Comparison of ENCODE assay signal across 22 cellular contexts in the genomic region with DNA sequence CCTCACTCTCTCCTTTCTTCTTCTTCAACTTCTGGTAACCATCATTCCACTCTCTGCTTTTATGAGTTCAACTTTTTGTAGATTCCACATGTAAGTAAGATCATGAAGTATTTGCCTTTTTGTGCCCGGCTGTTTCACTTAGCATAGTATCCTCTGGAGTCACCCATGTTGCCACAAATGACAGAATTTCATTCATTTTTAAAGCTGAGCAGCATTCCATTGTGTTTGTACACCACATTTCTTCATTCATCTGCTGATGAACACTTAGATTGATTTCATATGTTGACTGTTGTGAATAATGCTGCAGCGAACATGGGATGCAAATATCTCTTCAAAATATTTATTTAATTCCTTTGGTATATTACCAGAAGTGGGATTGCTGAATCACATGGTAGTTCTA.
"Had no signal": no experiment of that assay in that cellular context is flagged by ENCODE, and none has a peak within 500 bp of the region (broad histone marks: within the 10 kb centered on the region; RNA-seq: fewer than 3 reads in every experiment).

No MANE protein-coding gene starts in this region.

- H3K27me3 Mint-ChIP-seq: memory B cell had no signal

- H3K36me3 ChIP-seq: esophagus muscularis mucosa, gastrocnemius medialis, left ventricle myocardium inferior, lower lobe of right lung, sigmoid colon, suprapubic skin, thyroid gland, upper lobe of left lung, uterus had no signal

- H3K4me1 Mint-ChIP-seq: memory B cell had no signal

- H3K4me3 ChIP-seq: esophagus muscularis mucosa, gastrocnemius medialis, left ventricle myocardium inferior, lower lobe of right lung, sigmoid colon, suprapubic skin, thyroid gland, upper lobe of left lung, uterus had no signal

- H3K9me3 ChIP-seq: esophagus muscularis mucosa, gastrocnemius medialis, left ventricle myocardium inferior, lower lobe of right lung, sigmoid colon, suprapubic skin, thyroid gland, upper lobe of left lung, uterus had no signal

- H3K27me3 ChIP-seq: esophagus muscularis mucosa, gastrocnemius medialis, sigmoid colon, suprapubic skin, thyroid gland, upper lobe of left lung, uterus had no signal

- H3K9me3 Mint-ChIP-seq: dendritic cell treated with granulocyte-macrophage colony-stimulating factor and Interleukin-4, amounts not matched to agents 40 ng/mL and 50 ng/mL, for 4 days; immature natural killer cell; memory B cell; natural killer cell had no signal

- H3K27ac ChIP-seq: epithelial cell of prostate, esophagus muscularis mucosa, gastrocnemius medialis, left ventricle myocardium inferior, lower lobe of right lung, sigmoid colon, suprapubic skin, thyroid gland, upper lobe of left lung, uterus had no signal

- H3K27ac Mint-ChIP-seq: dendritic cell treated with granulocyte-macrophage colony-stimulating factor and Interleukin-4, amounts not matched to agents 40 ng/mL and 50 ng/mL, for 4 days; effector memory CD8-positive, alpha-beta T cell; immature natural killer cell; memory B cell; mesothelial cell of epicardium; natural killer cell had no signal

- ATAC-seq: effector memory CD8-positive, alpha-beta T cell; gastrocnemius medialis; left cardiac atrium; lower lobe of right lung; natural killer cell; stimulated activated naive CD8-positive, alpha-beta T cell treated with anti-CD3 and anti-CD28 coated beads, Interleukin-15, Interleukin-2, amounts not matched to agents 100 U/mL and 50 U/mL, for 24 hours had no signal

- H3K36me3 Mint-ChIP-seq: immature natural killer cell, memory B cell, natural killer cell had no signal

- H3K4me3 Mint-ChIP-seq: dendritic cell treated with granulocyte-macrophage colony-stimulating factor and Interleukin-4, amounts not matched to agents 40 ng/mL and 50 ng/mL, for 4 days; effector memory CD8-positive, alpha-beta T cell; immature natural killer cell; memory B cell; mesothelial cell of epicardium; natural killer cell; neural crest cell had no signal

- H3K4me1 ChIP-seq: gastrocnemius medialis, left ventricle myocardium inferior, lower lobe of right lung, suprapubic skin, thyroid gland, upper lobe of left lung, uterus had no signal

- DNase-seq: effector memory CD8-positive, alpha-beta T cell; gastrocnemius medialis; immature natural killer cell; left cardiac atrium; left ventricle myocardium inferior; lower lobe of right lung; natural killer cell; posterior cingulate gyrus; sigmoid colon; small intestine; stimulated activated CD4-positive, alpha-beta T cell treated with anti-CD3 and anti-CD28 coated beads, Interleukin-12 subunit alpha, Interleukin-12 subunit beta, amount 100 ng/mL, for 4 hours; stimulated activated naive CD8-positive, alpha-beta T cell treated with anti-CD3 and anti-CD28 coated beads, Interleukin-15, Interleukin-2, amounts not matched to agents 100 U/mL and 50 U/mL, for 24 hours; thyroid gland; upper lobe of left lung; uterus had no signal
